ENCODE assay signal across 31 cellular contexts in genomic region chr20:38354227-38354626, GRCh38. TPM values are rescaled to one million over a fixed set of nuclear protein-coding genes. Genes with fewer than 3 reads are reported as not detected.
"Had no signal": no experiment of that assay in that cellular context is flagged by ENCODE, and none has a peak within 500 bp of the region (broad histone marks: within the 10 kb centered on the region; RNA-seq: fewer than 3 reads in every experiment).

No MANE protein-coding gene starts in this region.

- H3K9me3 Mint-ChIP-seq: central memory CD8-positive, alpha-beta T cell; immature natural killer cell; memory B cell; nephron progenitor cell; type B pancreatic cell had no signal

- H3K9me3 ChIP-seq: esophagus squamous epithelium, heart right ventricle, ovary, psoas muscle, stomach, thyroid gland had no signal

- H3K4me3 Mint-ChIP-seq: central memory CD8-positive, alpha-beta T cell; immature natural killer cell; memory B cell; nephron progenitor cell; type B pancreatic cell had no signal

- H3K36me3 Mint-ChIP-seq: immature natural killer cell, memory B cell, type B pancreatic cell had no signal

- H3K27ac Mint-ChIP-seq: immature natural killer cell, memory B cell, nephron progenitor cell, type B pancreatic cell had no signal

- H3K27me3 ChIP-seq: heart right ventricle, ovary, stomach, thyroid gland had no signal

- ATAC-seq: heart right ventricle, left ventricle myocardium superior, psoas muscle, right cardiac atrium had no signal

- H3K27ac ChIP-seq: coronary artery, esophagus squamous epithelium, heart right ventricle, ovary, psoas muscle, stomach, thyroid gland had no signal

- H3K4me3 ChIP-seq: coronary artery, esophagus squamous epithelium, heart right ventricle, lung, ovary, psoas muscle, stomach, thyroid gland had no signal

- H3K4me1 ChIP-seq: psoas muscle, stomach, thyroid gland had no signal

- DNase-seq: dermis blood vessel endothelial cell; effector memory CD4-positive, alpha-beta T cell; erythroblast; esophagus squamous epithelium; foreskin melanocyte; glutamatergic neuron; heart right ventricle; immature natural killer cell; islet precursor cell; left ventricle myocardium superior; nephron progenitor cell; occipital lobe; ovary; psoas muscle; small intestine; stimulated activated CD4-positive, alpha-beta T cell treated with anti-CD3 and anti-CD28 coated beads, Interleukin-15, amount 100 ng/mL, for 24 hours; stimulated activated CD4-positive, alpha-beta T cell treated with anti-CD3 and anti-CD28 coated beads, Interleukin-4, amount 100 ng/mL, for 1 hour; stimulated activated CD8-positive, alpha-beta memory T cell treated with anti-CD3 and anti-CD28 coated beads, Interleukin-4, amount 100 ng/mL, for 48 hours; stimulated activated naive CD4-positive, alpha-beta T cell treated with Interleukin-2 at 50 U/mL for 16 hours; stomach; thyroid gland had no signal

- FAIRE-seq: small intestine had no signal

- H3K36me3 ChIP-seq: esophagus squamous epithelium, heart right ventricle, ovary, stomach, thyroid gland had no signal

- H3K4me1 Mint-ChIP-seq: central memory CD8-positive, alpha-beta T cell had no signal

RNA-seq across cellular contexts. Expression of gene LBP, which starts 7.9 kb away (rescaled TPM):
- total RNA-seq: dermis blood vessel endothelial cell, mononuclear cell, stomach, temporal lobe, urinary bladder had no signal
- polyA plus RNA-seq: immature natural killer cell had no signal

RNA-seq across cellular contexts. Expression of gene BPI, which starts 50.3 kb away (rescaled TPM):
- total RNA-seq: dermis blood vessel endothelial cell, left ventricle myocardium superior, occipital lobe, renal cortical epithelial cell had no signal
- polyA plus RNA-seq: immature natural killer cell, small intestine had no signal
